ENCODE assay signal across 10 cellular contexts in the genomic region with DNA sequence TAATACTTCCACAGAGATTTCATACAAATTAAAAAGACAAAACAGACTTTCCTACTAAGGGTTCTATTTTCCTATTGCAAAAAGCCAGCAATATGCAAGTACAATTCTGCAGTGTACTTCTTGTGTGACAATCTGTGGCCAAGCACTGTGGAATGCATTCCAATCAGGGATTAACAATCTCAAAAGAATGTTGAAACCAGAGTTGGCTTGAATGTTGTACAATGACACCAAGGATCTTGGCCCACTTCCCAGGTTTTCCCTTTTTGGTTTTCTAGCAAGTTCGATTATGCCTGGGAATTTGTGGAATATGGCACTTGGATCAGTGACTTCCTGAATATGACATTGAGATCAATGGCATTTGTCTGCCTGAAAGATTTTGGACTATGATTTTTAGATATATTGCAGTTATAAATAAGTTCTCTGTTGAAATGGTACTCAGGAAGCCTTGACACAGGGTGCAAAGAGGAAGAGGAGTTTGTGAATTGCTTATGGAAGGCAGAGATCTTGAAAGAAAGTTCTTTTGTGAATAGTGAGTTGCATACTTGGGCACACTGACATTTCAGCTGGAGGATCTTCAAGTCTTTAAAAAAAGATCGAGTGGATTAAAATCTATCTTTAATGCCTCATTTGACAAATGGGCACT.
DNase-seq lines count a peak whose midpoint lies in the region; ATAC-seq, FAIRE-seq and TF ChIP-seq lines count a peak whose summit lies in the region.
"Had no signal": no experiment of that assay in that cellular context is flagged by ENCODE, and none has a peak within 500 bp of the region (broad histone marks: within the 10 kb centered on the region; RNA-seq: fewer than 3 reads in every experiment).

No MANE protein-coding gene starts in this region.

- H3K4me2 ChIP-seq in SK-N-SH: peak overlapping the region; percentile 12; the same call in 1 of the 2 replicates

- H3K9me2 ChIP-seq in SK-N-SH: no peaks in the 10 kb centered on the region

- TF ChIP-seq EP300 in SK-N-SH (IDR thresholded peaks at IDR 0.05; ENCODE audit: borderline replicate concordance in 1 of 2, low read depth in 1 of 2, low read length in 1 of 2): peak in 1 of 2 experiments; percentile 47; a peak in 1 of 4 replicates

- CTCF ChIA-PET in BJ (lab: Yijun Ruan, JAX) (interaction anchor here (0.5 to 1.8 kb wide), 6 partner anchors 9 to 80 kb away, joined by 3 to 8 read pairs (median 4); no protein-coding TSS in a partner anchor), SK-N-SH (lab: Yijun Ruan, JAX) (no interaction called here)

- no peak for TF ChIP-seq RAD21 in SK-N-SH (IDR thresholded peaks at IDR 0.05; ENCODE audit: low read length)

- H3K4me1 ChIP-seq in SK-N-SH (ENCODE audit: control insufficient read depth in 1 of 2, insufficient read depth in 2 of 2, low read depth in 1 of 2, low read length in 1 of 2): peaks cover 0 to 17% of the 10 kb centered on the region in 2 experiments; a peak in 3 of 4 replicates
- H3K4me1 ChIP-seq in pancreas: peaks cover 4 to 8% (median 5%) of the 10 kb centered on the region in 3 donors

- H3K9me3 ChIP-seq in SK-N-SH (no peaks in the 10 kb centered on the region), pancreas (no peaks in the 10 kb centered on the region)

- H3K27me3 ChIP-seq in BJ (ENCODE audit: control insufficient read depth, insufficient read depth, low read length) (no peaks in the 10 kb centered on the region), SK-N-SH (ENCODE audit: insufficient read depth) (no peaks in the 10 kb centered on the region), pancreas (no peaks in the 10 kb centered on the region)

- H2AFZ ChIP-seq in SK-N-SH (ENCODE audit: low read depth): no peak overlapping the region

- ATAC-seq in pancreas: peak; percentile 66 to 91 (median 77)

- peaks cover 13% of the 10 kb centered on the region for H3F3A ChIP-seq in SK-N-SH (replicated peaks; ENCODE audit: insufficient read depth)

- no peaks in the 10 kb centered on the region for H3K79me2 ChIP-seq in SK-N-SH (ENCODE audit: insufficient read depth)

- 13% methylated on average over 2 of the region's 2 CpGs for WGBS in SK-N-SH (ENCODE audit: low lambda C conversion rate)
- 27 to 31% methylated on average over 2 of the region's 2 CpGs for WGBS in pancreas, 2 donors

- DNase-seq in BJ (ENCODE audit: low read depth): peak; percentile 78
- DNase-seq in SK-N-SH: no peak
- DNase-seq in foreskin melanocyte: peak; percentile 66
- DNase-seq in pancreas: peak in 3 of 6 donors; percentile 18 to 45 (median 22)
- DNase-seq in stimulated activated CD8-positive, alpha-beta memory T cell treated with anti-CD3 and anti-CD28 coated beads, Interleukin-4, amount 100 ng/mL, for 48 hours: no peak
- no peak for DNase-seq in NCI-H774 (lab: John Stamatoyannopoulos, UW)
- DNase-seq in KBM-7: no peak
- DNase-seq in kidney glomerular epithelial cell (lab: John Stamatoyannopoulos, UW): no peak
- DNase-seq: activated naive CD4-positive, alpha-beta T cell treated with anti-CD3 and anti-CD28 coated beads, Interleukin-2, amount 10 ng/mL, durations not matched to agents 7 days and 5 days; NCI-H2081 treated with DMSO at 0.1 percent for 48 hours had no signal

- in situ Hi-C loops in KBM-7 (cut with MboI; ENCODE audit: low pct_unique_long_range_greater_than_20kb, low sequenced_read_pairs): no loop called here

- peak overlapping the region; percentile 14 to 52; a peak in 3 of 4 replicates for H3K27ac ChIP-seq in SK-N-SH (ENCODE audit: low read depth in 2 of 2, low read length in 1 of 2)
- H3K27ac ChIP-seq in pancreas: no peak overlapping the region

- no peak for FAIRE-seq in pancreas (lab: Jason Lieb, UNC)

- H3K36me3 ChIP-seq in BJ (ENCODE audit: control insufficient read depth, insufficient read depth, low read length): no peaks in the 10 kb centered on the region
- H3K36me3 ChIP-seq in SK-N-SH (replicated peaks in 1 of 2; ENCODE audit: control insufficient read depth in 1 of 2, insufficient read depth in 2 of 2, low read length in 1 of 2): peaks cover 0 to 6% of the 10 kb centered on the region in 2 experiments
- H3K36me3 ChIP-seq in pancreas: no peaks in the 10 kb centered on the region

- TF ChIP-seq CTCF in BJ (IDR thresholded peaks at IDR 0.05; ENCODE audit: insufficient read depth, low read depth, low read length): no peak
- TF ChIP-seq CTCF in SK-N-SH (IDR thresholded peaks at IDR 0.05): no peak
- no peak for TF ChIP-seq CTCF in pancreas (IDR thresholded peaks at IDR 0.05)

- no peaks in the 10 kb centered on the region for H4K20me1 ChIP-seq in SK-N-SH (ENCODE audit: insufficient read depth)

- intact Hi-C loops in pancreas (cut with DNase I): no loop called here

- POLR2A ChIA-PET in BJ (lab: Charles Lee): no interaction called here
- POLR2A ChIA-PET in SK-N-SH (lab: Yijun Ruan, JAX): no interaction called here

- H3K4me3 ChIP-seq in BJ (ENCODE audit: low read depth, low read length) (no peak overlapping the region), SK-N-SH (ENCODE audit: low read depth in 2 of 2, low read length in 1 of 2) (no peak overlapping the region), pancreas (no peak overlapping the region)

- no peak overlapping the region for H3K9ac ChIP-seq in SK-N-SH

TF ChIP-seq in SK-N-SH, 30 proteins besides CTCF, POLR2A, EP300 and RAD21 (continues in another document):
- TF ChIP-seq SMC3 (IDR thresholded peaks at IDR 0.05; ENCODE audit: low read depth, low read length): no peak
- TF ChIP-seq NFIC (IDR thresholded peaks at IDR 0.05; ENCODE audit: borderline replicate concordance): peak; percentile 93
- TF ChIP-seq, protein P1, sequence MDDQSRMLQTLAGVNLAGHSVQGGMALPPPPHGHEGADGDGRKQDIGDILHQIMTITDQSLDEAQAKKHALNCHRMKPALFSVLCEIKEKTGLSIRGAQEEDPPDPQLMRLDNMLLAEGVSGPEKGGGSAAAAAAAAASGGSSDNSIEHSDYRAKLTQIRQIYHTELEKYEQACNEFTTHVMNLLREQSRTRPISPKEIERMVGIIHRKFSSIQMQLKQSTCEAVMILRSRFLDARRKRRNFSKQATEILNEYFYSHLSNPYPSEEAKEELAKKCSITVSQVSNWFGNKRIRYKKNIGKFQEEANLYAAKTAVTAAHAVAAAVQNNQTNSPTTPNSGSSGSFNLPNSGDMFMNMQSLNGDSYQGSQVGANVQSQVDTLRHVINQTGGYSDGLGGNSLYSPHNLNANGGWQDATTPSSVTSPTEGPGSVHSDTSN (IDR thresholded peaks at IDR 0.05): peak; percentile 33
- TF ChIP-seq, protein P2, sequence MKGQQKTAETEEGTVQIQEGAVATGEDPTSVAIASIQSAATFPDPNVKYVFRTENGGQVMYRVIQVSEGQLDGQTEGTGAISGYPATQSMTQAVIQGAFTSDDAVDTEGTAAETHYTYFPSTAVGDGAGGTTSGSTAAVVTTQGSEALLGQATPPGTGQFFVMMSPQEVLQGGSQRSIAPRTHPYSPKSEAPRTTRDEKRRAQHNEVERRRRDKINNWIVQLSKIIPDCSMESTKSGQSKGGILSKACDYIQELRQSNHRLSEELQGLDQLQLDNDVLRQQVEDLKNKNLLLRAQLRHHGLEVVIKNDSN (IDR thresholded peaks at IDR 0.05; ENCODE audit: borderline replicate concordance, low read depth): no peak
- TF ChIP-seq RFX5 (IDR thresholded peaks at IDR 0.05; ENCODE audit: low read length): no peak
- peak; percentile 72 for TF ChIP-seq JUND (IDR thresholded peaks at IDR 0.05)
- TF ChIP-seq MEF2A (IDR thresholded peaks at IDR 0.05; ENCODE audit: borderline replicate concordance, low read depth): no peak; the same call in 1 of the 2 replicates
- no peak for TF ChIP-seq RCOR1 (IDR thresholded peaks at IDR 0.05; ENCODE audit: low read length)
- TF ChIP-seq TEAD4 (IDR thresholded peaks at IDR 0.05; ENCODE audit: borderline replicate concordance, insufficient read depth): peak; percentile 75
- no peak for TF ChIP-seq RXRA (IDR thresholded peaks at IDR 0.05; ENCODE audit: borderline replicate concordance, low read depth)
- no peak for TF ChIP-seq EZH2phosphoT487 (IDR thresholded peaks at IDR 0.05; ENCODE audit: borderline replicate concordance, low read depth)
- TF ChIP-seq, protein P3, sequence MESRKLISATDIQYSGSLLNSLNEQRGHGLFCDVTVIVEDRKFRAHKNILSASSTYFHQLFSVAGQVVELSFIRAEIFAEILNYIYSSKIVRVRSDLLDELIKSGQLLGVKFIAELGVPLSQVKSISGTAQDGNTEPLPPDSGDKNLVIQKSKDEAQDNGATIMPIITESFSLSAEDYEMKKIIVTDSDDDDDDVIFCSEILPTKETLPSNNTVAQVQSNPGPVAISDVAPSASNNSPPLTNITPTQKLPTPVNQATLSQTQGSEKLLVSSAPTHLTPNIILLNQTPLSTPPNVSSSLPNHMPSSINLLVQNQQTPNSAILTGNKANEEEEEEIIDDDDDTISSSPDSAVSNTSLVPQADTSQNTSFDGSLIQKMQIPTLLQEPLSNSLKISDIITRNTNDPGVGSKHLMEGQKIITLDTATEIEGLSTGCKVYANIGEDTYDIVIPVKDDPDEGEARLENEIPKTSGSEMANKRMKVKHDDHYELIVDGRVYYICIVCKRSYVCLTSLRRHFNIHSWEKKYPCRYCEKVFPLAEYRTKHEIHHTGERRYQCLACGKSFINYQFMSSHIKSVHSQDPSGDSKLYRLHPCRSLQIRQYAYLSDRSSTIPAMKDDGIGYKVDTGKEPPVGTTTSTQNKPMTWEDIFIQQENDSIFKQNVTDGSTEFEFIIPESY (IDR thresholded peaks at IDR 0.05; ENCODE audit: borderline replicate concordance, low read depth): no peak
- TF ChIP-seq YY1 (IDR thresholded peaks at IDR 0.05; ENCODE audit: low read depth): no peak
- TF ChIP-seq TAF1 (IDR thresholded peaks at IDR 0.05; ENCODE audit: borderline replicate concordance, low read depth, low read length): no peak; the same call in 1 of the 2 replicates
- TF ChIP-seq CHD2 (IDR thresholded peaks at IDR 0.05; ENCODE audit: low read length, partially characterized antibody): no peak
- TF ChIP-seq ELF1 (IDR thresholded peaks at IDR 0.05): no peak
- TF ChIP-seq, protein P4, sequence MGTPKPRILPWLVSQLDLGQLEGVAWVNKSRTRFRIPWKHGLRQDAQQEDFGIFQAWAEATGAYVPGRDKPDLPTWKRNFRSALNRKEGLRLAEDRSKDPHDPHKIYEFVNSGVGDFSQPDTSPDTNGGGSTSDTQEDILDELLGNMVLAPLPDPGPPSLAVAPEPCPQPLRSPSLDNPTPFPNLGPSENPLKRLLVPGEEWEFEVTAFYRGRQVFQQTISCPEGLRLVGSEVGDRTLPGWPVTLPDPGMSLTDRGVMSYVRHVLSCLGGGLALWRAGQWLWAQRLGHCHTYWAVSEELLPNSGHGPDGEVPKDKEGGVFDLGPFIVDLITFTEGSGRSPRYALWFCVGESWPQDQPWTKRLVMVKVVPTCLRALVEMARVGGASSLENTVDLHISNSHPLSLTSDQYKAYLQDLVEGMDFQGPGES (IDR thresholded peaks at IDR 0.05; ENCODE audit: low read depth, low read length): no peak
- TF ChIP-seq NRF1 (IDR thresholded peaks at IDR 0.05; ENCODE audit: low read depth, low read length): no peak
- TF ChIP-seq POLR2AphosphoS5 (IDR thresholded peaks at IDR 0.05; ENCODE audit: low read depth, low read length): no peak

Comparison
In these comparisons a context has a peak if more than half of its experiments do, and no peak if none do; other contexts are left out.
1. DNase-seq: peak in BJ (single experiment) and foreskin melanocyte (single experiment); none in SK-N-SH (single experiment), stimulated activated CD8-positive, alpha-beta memory T cell treated with anti-CD3 and anti-CD28 coated beads, Interleukin-4, amount 100 ng/mL, for 48 hours (single experiment), NCI-H774 (single experiment), KBM-7 (single experiment) and kidney glomerular epithelial cell (single experiment).
2. H3K27ac ChIP-seq: peak in SK-N-SH (2 of 2); none in pancreas (0 of 4).